In genomic region chr4:36051634-36052033, GRCh38 we compare ENCODE assay signal across 37 cellular contexts.
"Had no signal": no experiment of that assay in that cellular context is flagged by ENCODE, and none has a peak within 500 bp of the region (broad histone marks: within the 10 kb centered on the region; RNA-seq: fewer than 3 reads in every experiment).

No MANE protein-coding gene starts in this region.

- ATAC-seq: activated CD8-positive, alpha-beta T cell treated with anti-CD3 and anti-CD28 coated beads for 36 hours; activated naive CD4-positive, alpha-beta T cell treated with anti-CD3 and anti-CD28 coated beads, Interleukin-2, amount 50 U/mL, for 72 hours; activated T-cell treated with anti-CD3 and anti-CD28 coated beads, Interleukin-2, amount 50 U/mL, for 4 hours; activated T-cell treated with anti-CD3 and anti-CD28 coated beads, Interleukin-2, amount 50 U/mL, for 72 hours; activated T-helper 17 cell treated with anti-CD3 and anti-CD28 coated beads, Interleukin-2, amount 50 U/mL, for 72 hours; body of pancreas had no signal

- H3K27ac Mint-ChIP-seq: activated B cell treated with CpG ODN at 0.5 μM for 24 hours; activated CD4-positive, alpha-beta memory T cell treated with anti-CD3 and anti-CD28 coated beads for 36 hours; activated CD4-positive, alpha-beta T cell treated with anti-CD3 and anti-CD28 coated beads, Interleukin-2, amount 10 ng/mL, durations not matched to agents 24 days and 14 days; activated CD8-positive, alpha-beta T cell treated with anti-CD3 and anti-CD28 coated beads for 36 hours; activated naive CD4-positive, alpha-beta T cell treated with anti-CD3 and anti-CD28 coated beads for 36 hours; activated naive CD4-positive, alpha-beta T cell treated with anti-CD3 and anti-CD28 coated beads, Interleukin-2, amount 50 U/mL, for 72 hours; activated naive CD8-positive, alpha-beta T cell treated with anti-CD3 and anti-CD28 coated beads for 36 hours; activated T-cell treated with anti-CD3 and anti-CD28 coated beads, Interleukin-2, amount 50 U/mL, for 72 hours; activated T-helper 1 cell treated with anti-CD3 and anti-CD28 coated beads, Interleukin-12 subunit alpha, Interleukin-12 subunit beta, Interleukin-2, Interleukin-4 antibody, amounts not matched to agents 30 ng/mL and 10 ng/mL and 1 ng/mL, durations not matched to agents 14 hours and 24 hours and 36 hours; activated T-helper 17 cell treated with anti-CD3 and anti-CD28 coated beads, Interleukin-2, amount 50 U/mL, for 72 hours; T-helper 1 cell treated with Interleukin-12 subunit alpha and Interleukin-12 subunit beta and Interleukin-4 antibody, amounts not matched to agents 30 μg/mL and 1 μg/mL, for 36 hours; T-helper 2 cell treated with Interferon-gamma antibody and Interleukin-4, amounts not matched to agents 5 μg/mL and 100 μg/mL, for 36 hours had no signal

- H3K27me3 Mint-ChIP-seq: activated B cell treated with CpG ODN at 0.5 μM for 24 hours; activated CD4-positive, alpha-beta memory T cell treated with anti-CD3 and anti-CD28 coated beads for 36 hours; activated CD4-positive, alpha-beta T cell treated with anti-CD3 and anti-CD28 coated beads, Interleukin-2, amount 10 ng/mL, durations not matched to agents 24 days and 14 days; activated CD8-positive, alpha-beta T cell treated with anti-CD3 and anti-CD28 coated beads for 36 hours; activated naive CD8-positive, alpha-beta T cell treated with anti-CD3 and anti-CD28 coated beads for 36 hours; activated T-helper 17 cell treated with anti-CD3 and anti-CD28 coated beads, Interleukin-2, amount 50 U/mL, for 72 hours had no signal

- H3K9me3 ChIP-seq: adrenal gland, body of pancreas, breast epithelium had no signal

- H3K27ac ChIP-seq: adrenal gland, body of pancreas, brain microvascular endothelial cell, breast epithelium, VCaP had no signal

- H3K36me3 Mint-ChIP-seq: activated CD4-positive, alpha-beta memory T cell treated with anti-CD3 and anti-CD28 coated beads for 36 hours; activated naive CD4-positive, alpha-beta T cell treated with anti-CD3 and anti-CD28 coated beads, Interleukin-2, amount 50 U/mL, for 72 hours; activated naive CD8-positive, alpha-beta T cell treated with anti-CD3 and anti-CD28 coated beads for 36 hours had no signal

- H3K4me3 ChIP-seq: adrenal gland, body of pancreas, breast epithelium had no signal

- H3K4me1 ChIP-seq: adrenal gland, body of pancreas, breast epithelium had no signal

- H3K27me3 ChIP-seq: adrenal gland, body of pancreas, brain microvascular endothelial cell, breast epithelium had no signal

- DNase-seq: activated B cell treated with CpG ODN at 0.5 μM for 24 hours; activated CD4-positive, alpha-beta memory T cell treated with anti-CD3 and anti-CD28 coated beads for 36 hours; activated CD4-positive, alpha-beta T cell treated with anti-CD3 and anti-CD28 coated beads for 4 hours; activated CD4-positive, alpha-beta T cell treated with anti-CD3 and anti-CD28 coated beads, Interleukin-2, amount 10 ng/mL, durations not matched to agents 24 days and 14 days; activated CD4-positive, alpha-beta T cell treated with anti-CD3 and anti-CD28 coated beads, Interleukin-2, amount 50 U/mL, for 1 hour; activated CD4-positive, alpha-beta T cell treated with anti-CD3 and anti-CD28 coated beads, Interleukin-2, amount 50 U/mL, for 4 hours; activated CD4-positive, CD25-positive, alpha-beta regulatory T cell treated with anti-CD3 and anti-CD28 coated beads, Interleukin-2, amount 50 U/mL, for 72 hours; activated CD8-positive, alpha-beta memory T cell treated with anti-CD3 and anti-CD28 coated beads, Interleukin-2, amount 50 U/mL, for 4 hours; activated CD8-positive, alpha-beta T cell treated with anti-CD3 and anti-CD28 coated beads for 36 hours; activated effector memory CD4-positive, alpha-beta T cell treated with anti-CD3 and anti-CD28 coated beads, Interleukin-2, amount 50 U/mL, for 16 hours; activated gamma-delta T cell treated with Interleukin-2 at 50 U/mL for 16 hours; activated naive CD4-positive, alpha-beta T cell; activated naive CD4-positive, alpha-beta T cell treated with anti-CD3 and anti-CD28 coated beads for 36 hours; activated naive CD4-positive, alpha-beta T cell treated with anti-CD3 and anti-CD28 coated beads, Interleukin-2, amount 50 U/mL, for 16 hours; activated naive CD8-positive, alpha-beta T cell treated with anti-CD3 and anti-CD28 coated beads for 36 hours; activated T-cell treated with anti-CD3 and anti-CD28 coated beads for 4 hours; activated T-cell treated with anti-CD3 and anti-CD28 coated beads, Interleukin-2, amount 50 U/mL, for 1 hour; activated T-cell treated with anti-CD3 and anti-CD28 coated beads, Interleukin-2, amount 50 U/mL, for 4 hours; activated T-cell treated with anti-CD3 and anti-CD28 coated beads, Interleukin-2, amount 50 U/mL, for 72 hours; adrenal gland; amniotic stem cell; aorta; body of pancreas; brain microvascular endothelial cell; central memory CD4-positive, alpha-beta T cell; T-helper 1 cell; T-helper 2 cell; T-helper 9 cell had no signal

- FAIRE-seq: astrocyte, TTC549 had no signal

- H3K36me3 ChIP-seq: adrenal gland, brain microvascular endothelial cell, breast epithelium had no signal

- H3K4me3 Mint-ChIP-seq: activated B cell treated with CpG ODN at 0.5 μM for 24 hours; activated CD4-positive, alpha-beta memory T cell treated with anti-CD3 and anti-CD28 coated beads for 36 hours; activated CD4-positive, alpha-beta T cell treated with anti-CD3 and anti-CD28 coated beads, Interleukin-2, amount 10 ng/mL, durations not matched to agents 24 days and 14 days; activated CD8-positive, alpha-beta T cell treated with anti-CD3 and anti-CD28 coated beads for 36 hours; activated naive CD4-positive, alpha-beta T cell treated with anti-CD3 and anti-CD28 coated beads for 36 hours; activated naive CD8-positive, alpha-beta T cell treated with anti-CD3 and anti-CD28 coated beads for 36 hours; activated T-cell treated with anti-CD3 and anti-CD28 coated beads, Interleukin-2, amount 50 U/mL, for 4 hours; activated T-cell treated with anti-CD3 and anti-CD28 coated beads, Interleukin-2, amount 50 U/mL, for 72 hours; activated T-helper 1 cell treated with anti-CD3 and anti-CD28 coated beads, Interleukin-12 subunit alpha, Interleukin-12 subunit beta, Interleukin-2, Interleukin-4 antibody, amounts not matched to agents 30 ng/mL and 10 ng/mL and 1 ng/mL, durations not matched to agents 14 hours and 24 hours and 36 hours; activated T-helper 17 cell treated with anti-CD3 and anti-CD28 coated beads, Interleukin-2, amount 50 U/mL, for 72 hours; T-helper 1 cell treated with Interleukin-12 subunit alpha and Interleukin-12 subunit beta and Interleukin-4 antibody, amounts not matched to agents 30 μg/mL and 1 μg/mL, for 36 hours; T-helper 2 cell treated with Interferon-gamma antibody and Interleukin-4, amounts not matched to agents 5 μg/mL and 100 μg/mL, for 36 hours had no signal

- H3K4me1 Mint-ChIP-seq: activated B cell treated with CpG ODN at 0.5 μM for 24 hours; activated CD4-positive, alpha-beta T cell treated with anti-CD3 and anti-CD28 coated beads, Interleukin-2, amount 10 ng/mL, durations not matched to agents 24 days and 14 days; activated naive CD8-positive, alpha-beta T cell treated with anti-CD3 and anti-CD28 coated beads for 36 hours; activated T-helper 17 cell treated with anti-CD3 and anti-CD28 coated beads, Interleukin-2, amount 50 U/mL, for 72 hours had no signal

- H3K9me3 Mint-ChIP-seq: activated B cell treated with CpG ODN at 0.5 μM for 24 hours; activated CD4-positive, alpha-beta memory T cell treated with anti-CD3 and anti-CD28 coated beads for 36 hours; activated CD4-positive, alpha-beta T cell treated with anti-CD3 and anti-CD28 coated beads, Interleukin-2, amount 10 ng/mL, durations not matched to agents 24 days and 14 days; activated CD8-positive, alpha-beta T cell treated with anti-CD3 and anti-CD28 coated beads for 36 hours; activated naive CD4-positive, alpha-beta T cell treated with anti-CD3 and anti-CD28 coated beads for 36 hours; activated naive CD4-positive, alpha-beta T cell treated with anti-CD3 and anti-CD28 coated beads, Interleukin-2, amount 50 U/mL, for 72 hours; activated naive CD8-positive, alpha-beta T cell treated with anti-CD3 and anti-CD28 coated beads for 36 hours; activated T-cell treated with anti-CD3 and anti-CD28 coated beads, Interleukin-2, amount 50 U/mL, for 4 hours; activated T-cell treated with anti-CD3 and anti-CD28 coated beads, Interleukin-2, amount 50 U/mL, for 72 hours; activated T-helper 1 cell treated with anti-CD3 and anti-CD28 coated beads, Interleukin-12 subunit alpha, Interleukin-12 subunit beta, Interleukin-2, Interleukin-4 antibody, amounts not matched to agents 30 ng/mL and 10 ng/mL and 1 ng/mL, durations not matched to agents 14 hours and 24 hours and 36 hours; activated T-helper 17 cell treated with anti-CD3 and anti-CD28 coated beads, Interleukin-2, amount 50 U/mL, for 72 hours; T-helper 1 cell treated with Interleukin-12 subunit alpha and Interleukin-12 subunit beta and Interleukin-4 antibody, amounts not matched to agents 30 μg/mL and 1 μg/mL, for 36 hours; T-helper 2 cell treated with Interferon-gamma antibody and Interleukin-4, amounts not matched to agents 5 μg/mL and 100 μg/mL, for 36 hours had no signal
